12 cellular contexts compared by ENCODE assay signal in the genomic region with DNA sequence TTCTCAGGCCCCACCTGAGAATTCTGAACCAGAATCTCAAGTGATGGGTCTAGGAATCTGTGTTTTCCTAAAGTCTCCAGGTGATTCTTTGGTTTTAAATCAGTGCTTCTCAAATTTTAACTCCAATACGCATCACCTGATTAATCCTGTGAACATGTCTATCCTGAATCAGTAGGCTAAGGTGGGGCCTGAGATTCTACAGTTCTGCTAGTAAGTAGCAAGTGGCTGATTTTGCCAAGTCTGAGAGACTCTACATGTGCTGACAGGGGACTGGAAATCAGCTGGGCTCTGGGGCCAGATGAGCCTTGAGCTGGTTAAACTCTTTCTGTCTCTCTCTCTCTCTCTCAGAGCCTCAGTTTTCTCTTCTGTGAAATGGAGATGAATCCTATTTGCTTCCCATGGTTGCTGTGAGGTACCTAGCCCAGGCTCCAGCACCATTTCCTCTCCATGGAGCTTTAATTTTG. TPM values are rescaled to one million over a fixed set of nuclear protein-coding genes. Genes with fewer than 3 reads are reported as not detected.
DNase-seq lines count a peak whose midpoint lies in the region; ATAC-seq and TF ChIP-seq lines count a peak whose summit lies in the region.
"Had no signal": no experiment of that assay in that cellular context is flagged by ENCODE, and none has a peak within 500 bp of the region (broad histone marks: within the 10 kb centered on the region; RNA-seq: fewer than 3 reads in every experiment).

No MANE protein-coding gene starts in this region.

- peaks cover 89% of the 10 kb centered on the region for H3K4me1 Mint-ChIP-seq in activated CD4-positive, alpha-beta memory T cell treated with anti-CD3 and anti-CD28 coated beads for 36 hours (ENCODE audit: low read depth)
- peaks cover 61% of the 10 kb centered on the region for H3K4me1 Mint-ChIP-seq in activated CD4-positive, alpha-beta memory T cell treated with anti-CD3 and anti-CD28 coated beads, Interleukin-2, amount 10 ng/mL, durations not matched to agents 7 days and 5 days
- peaks cover 85% of the 10 kb centered on the region for H3K4me1 Mint-ChIP-seq in stimulated activated memory B cell treated with anti-CD40 and anti-IgM and Interleukin-4, amounts not matched to agents 10 μg/mL and 1 μg/mL and 100 μg/mL, for 72 hours

- no peak overlapping the region for H3K27ac Mint-ChIP-seq in activated CD4-positive, alpha-beta memory T cell treated with anti-CD3 and anti-CD28 coated beads for 36 hours
- H3K27ac Mint-ChIP-seq in activated CD4-positive, alpha-beta memory T cell treated with anti-CD3 and anti-CD28 coated beads, Interleukin-2, amount 10 ng/mL, durations not matched to agents 7 days and 5 days: no peak overlapping the region
- H3K27ac Mint-ChIP-seq in stimulated activated memory B cell treated with anti-CD40 and anti-IgM and Interleukin-4, amounts not matched to agents 10 μg/mL and 1 μg/mL and 100 μg/mL, for 72 hours: peak overlapping the region; percentile 89

- DNase-seq in activated CD4-positive, alpha-beta memory T cell treated with anti-CD3 and anti-CD28 coated beads for 36 hours: peak; percentile 8
- DNase-seq in activated CD4-positive, alpha-beta memory T cell treated with anti-CD3 and anti-CD28 coated beads, Interleukin-2, amount 10 ng/mL, durations not matched to agents 7 days and 5 days: no peak
- DNase-seq in Peyer's patch (no peak), COR-L47 (lab: John Stamatoyannopoulos, UW) (no peak), iPS-NIHi11 (ENCODE audit: low spot score) (no peak)
- DNase-seq: NCI-H1436 treated with DMSO at 0.1 percent for 48 hours had no signal

- 73% methylated on average over 1 of the region's 1 CpG; no CpG with 5 or more reads in 1 of the 2 donors for WGBS in gastroesophageal sphincter (ENCODE audit: low coverage in 1 of 2), 2 donors

- TF ChIP-seq CTCF in Peyer's patch (IDR thresholded peaks at IDR 0.05) (no peak), gastroesophageal sphincter (IDR thresholded peaks at IDR 0.05) (no peak)

- no peaks in the 10 kb centered on the region for H3K27me3 ChIP-seq in Peyer's patch
- no peaks in the 10 kb centered on the region for H3K27me3 ChIP-seq in gastroesophageal sphincter

- no peak for TF ChIP-seq EP300 in gastroesophageal sphincter (IDR thresholded peaks at IDR 0.05)

- H3K27ac ChIP-seq in Peyer's patch: peak overlapping the region in 3 of 4 donors; percentile 53 to 89 (median 67)
- H3K27ac ChIP-seq in gastroesophageal sphincter: peak overlapping the region in 3 of 4 donors; percentile 32 to 70 (median 64)
- H3K27ac ChIP-seq: prostate gland had no signal

- ATAC-seq in gastroesophageal sphincter: no peak
- ATAC-seq in stimulated activated memory B cell treated with anti-CD40 and anti-IgM and Interleukin-4, amounts not matched to agents 10 μg/mL and 1 μg/mL and 100 μg/mL, for 72 hours: no peak
- no peak for ATAC-seq in HG02973 (IDR thresholded peaks at IDR 0.05; ENCODE audit: unreplicated experiment)
- ATAC-seq: left lobe of liver had no signal

- no peaks in the 10 kb centered on the region for H3K9me3 ChIP-seq in Peyer's patch
- no peaks in the 10 kb centered on the region for H3K9me3 ChIP-seq in gastroesophageal sphincter
- H3K9me3 ChIP-seq: prostate gland had no signal

- intact Hi-C loops in activated CD4-positive, alpha-beta memory T cell treated with anti-CD3 and anti-CD28 coated beads for 36 hours (cut with micrococcal nuclease): no loop called here

- POLR2A ChIA-PET in activated CD4-positive, alpha-beta memory T cell treated with anti-CD3 and anti-CD28 coated beads for 36 hours (lab: Charles Lee): interaction anchor here (0.6 to 5.5 kb wide), 4 partner anchors 9 to 92 kb away, joined by 3 to 56 read pairs (median 4); no protein-coding TSS in a partner anchor
- POLR2A ChIA-PET in activated CD4-positive, alpha-beta memory T cell treated with anti-CD3 and anti-CD28 coated beads, Interleukin-2, amount 10 ng/mL, durations not matched to agents 7 days and 5 days (lab: Charles Lee): interaction anchor here (1.2 to 1.7 kb wide), 3 partner anchors 9 to 48 kb away, joined by 3 to 7 read pairs (median 4); no protein-coding TSS in a partner anchor

- no peaks in the 10 kb centered on the region for H3K27me3 Mint-ChIP-seq in activated CD4-positive, alpha-beta memory T cell treated with anti-CD3 and anti-CD28 coated beads for 36 hours
- peaks cover 4% of the 10 kb centered on the region for H3K27me3 Mint-ChIP-seq in activated CD4-positive, alpha-beta memory T cell treated with anti-CD3 and anti-CD28 coated beads, Interleukin-2, amount 10 ng/mL, durations not matched to agents 7 days and 5 days
- H3K27me3 Mint-ChIP-seq in stimulated activated memory B cell treated with anti-CD40 and anti-IgM and Interleukin-4, amounts not matched to agents 10 μg/mL and 1 μg/mL and 100 μg/mL, for 72 hours: no peaks in the 10 kb centered on the region

- TF ChIP-seq POLR2A in Peyer's patch (IDR thresholded peaks at IDR 0.05) (no peak), gastroesophageal sphincter (IDR thresholded peaks at IDR 0.05) (no peak)

- H3K9me3 Mint-ChIP-seq in activated CD4-positive, alpha-beta memory T cell treated with anti-CD3 and anti-CD28 coated beads for 36 hours: no peaks in the 10 kb centered on the region
- no peaks in the 10 kb centered on the region for H3K9me3 Mint-ChIP-seq in activated CD4-positive, alpha-beta memory T cell treated with anti-CD3 and anti-CD28 coated beads, Interleukin-2, amount 10 ng/mL, durations not matched to agents 7 days and 5 days
- peaks cover 2% of the 10 kb centered on the region for H3K9me3 Mint-ChIP-seq in stimulated activated memory B cell treated with anti-CD40 and anti-IgM and Interleukin-4, amounts not matched to agents 10 μg/mL and 1 μg/mL and 100 μg/mL, for 72 hours

- H3K36me3 Mint-ChIP-seq in activated CD4-positive, alpha-beta memory T cell treated with anti-CD3 and anti-CD28 coated beads for 36 hours: peaks cover 92% of the 10 kb centered on the region
- peaks cover 36% of the 10 kb centered on the region for H3K36me3 Mint-ChIP-seq in activated CD4-positive, alpha-beta memory T cell treated with anti-CD3 and anti-CD28 coated beads, Interleukin-2, amount 10 ng/mL, durations not matched to agents 7 days and 5 days (ENCODE audit: low read depth)
- peaks cover 81% of the 10 kb centered on the region for H3K36me3 Mint-ChIP-seq in stimulated activated memory B cell treated with anti-CD40 and anti-IgM and Interleukin-4, amounts not matched to agents 10 μg/mL and 1 μg/mL and 100 μg/mL, for 72 hours

- CTCF ChIA-PET in activated CD4-positive, alpha-beta memory T cell treated with anti-CD3 and anti-CD28 coated beads for 36 hours (lab: Charles Lee): interaction anchor here (2.1 to 18.5 kb wide), 3 partner anchors 7 to 80 kb away, joined by 8 to 392 read pairs (median 88); no protein-coding TSS in a partner anchor
- CTCF ChIA-PET in activated CD4-positive, alpha-beta memory T cell treated with anti-CD3 and anti-CD28 coated beads, Interleukin-2, amount 10 ng/mL, durations not matched to agents 7 days and 5 days (lab: Charles Lee): interaction anchor here (0.5 to 13.0 kb wide), 4 partner anchors 18 to 194 kb away, joined by 3 to 266 read pairs (median 5); no protein-coding TSS in a partner anchor

- H3K4me3 ChIP-seq in Peyer's patch: no peak overlapping the region
- H3K4me3 ChIP-seq in gastroesophageal sphincter: no peak overlapping the region
- H3K4me3 ChIP-seq: prostate gland had no signal

- no peaks in the 10 kb centered on the region for H3K36me3 ChIP-seq in Peyer's patch
- H3K36me3 ChIP-seq in gastroesophageal sphincter: no peaks in the 10 kb centered on the region
- H3K36me3 ChIP-seq: prostate gland had no signal

- peaks cover 4 to 47% (median 31%) of the 10 kb centered on the region in 4 donors for H3K4me1 ChIP-seq in Peyer's patch
- H3K4me1 ChIP-seq in gastroesophageal sphincter: peaks cover 0 to 86% (median 29%) of the 10 kb centered on the region in 3 donors

- no peak overlapping the region for H3K4me3 Mint-ChIP-seq in activated CD4-positive, alpha-beta memory T cell treated with anti-CD3 and anti-CD28 coated beads for 36 hours
- no peak overlapping the region for H3K4me3 Mint-ChIP-seq in activated CD4-positive, alpha-beta memory T cell treated with anti-CD3 and anti-CD28 coated beads, Interleukin-2, amount 10 ng/mL, durations not matched to agents 7 days and 5 days
- H3K4me3 Mint-ChIP-seq in stimulated activated memory B cell treated with anti-CD40 and anti-IgM and Interleukin-4, amounts not matched to agents 10 μg/mL and 1 μg/mL and 100 μg/mL, for 72 hours: no peak overlapping the region

RNA-seq across cellular contexts. Expression of gene CCR7, which starts 9.0 kb away (rescaled TPM):
- 100 to 1,000 TPM; 137 to 145 TPM for total RNA-seq in activated CD4-positive, alpha-beta memory T cell treated with anti-CD3 and anti-CD28 coated beads for 36 hours
- 10 to 100 TPM; 43.3 to 44.6 TPM for total RNA-seq in activated CD4-positive, alpha-beta memory T cell treated with anti-CD3 and anti-CD28 coated beads, Interleukin-2, amount 10 ng/mL, durations not matched to agents 7 days and 5 days
- total RNA-seq in Peyer's patch (10 to 100 TPM in 1 of 4 donors, 1 to 10 TPM in 1, not detected in 2; 3.1 to 22.3 TPM), gastroesophageal sphincter (1 to 10 TPM in 1 of 4 donors, under 1 TPM in 2, not detected in 1; 0.15 to 2.2 (median 0.35) TPM)
- total RNA-seq: Daoy had no signal

RNA-seq across cellular contexts. Expression of gene TNS4, which starts 54.8 kb away (rescaled TPM):
- 10 to 100 TPM; 14.5 to 15.2 TPM for total RNA-seq in activated CD4-positive, alpha-beta memory T cell treated with anti-CD3 and anti-CD28 coated beads for 36 hours
- total RNA-seq in activated CD4-positive, alpha-beta memory T cell treated with anti-CD3 and anti-CD28 coated beads, Interleukin-2, amount 10 ng/mL, durations not matched to agents 7 days and 5 days: 10 to 100 TPM in 1 of 2 experiments, 1 to 10 TPM in 1; 9.5 to 12.7 TPM
- total RNA-seq in Peyer's patch (1 to 10 TPM in 3 of 4 donors, under 1 TPM in 1; 0.54 to 2.5 (median 1.7) TPM), gastroesophageal sphincter (1 to 10 TPM in 1 of 4 donors, not detected in 3; 2.2 TPM)
